22 cellular contexts compared by ENCODE assay signal in genomic region chr2:99865217-99865569, GRCh38.
A peak's percentile ranks its signal among the peaks of the same experiment; 100 is the strongest.
DNase-seq lines count a peak whose midpoint lies in the region; ATAC-seq and TF ChIP-seq lines count a peak whose summit lies in the region.
"Had no signal": no experiment of that assay in that cellular context is flagged by ENCODE, and none has a peak within 500 bp of the region (broad histone marks: within the 10 kb centered on the region; RNA-seq: fewer than 3 reads in every experiment).

No MANE protein-coding gene starts in this region.

- H3K27me3 ChIP-seq in left ventricle myocardium inferior (ENCODE audit: low read depth) (no peaks in the 10 kb centered on the region), gastrocnemius medialis (no peaks in the 10 kb centered on the region), PC-3 (ENCODE audit: low read length) (no peaks in the 10 kb centered on the region)
- H3K27me3 ChIP-seq: body of pancreas, ovary, tibial nerve had no signal

- H3K4me2 ChIP-seq in PC-3 (ENCODE audit: low read length) = no peak overlapping the region

- H3K4me1 ChIP-seq in left ventricle myocardium inferior = peaks cover 27% of the 10 kb centered on the region
- no peaks in the 10 kb centered on the region for H3K4me1 ChIP-seq in gastrocnemius medialis
- 0 out of 2 replicates have a peak, but pooled peaks cover 3% of the 10 kb centered on the region for H3K4me1 ChIP-seq in PC-3 (ENCODE audit: insufficient read depth, low read length)
- H3K4me1 ChIP-seq: body of pancreas had no signal

- POLR2A ChIA-PET in PC-3 (lab: Charles Lee; ENCODE audit: unreplicated experiment) = no interaction called here

- peaks cover 0 to 8% (median 4%) of the 10 kb centered on the region in 7 donors for H3K9me3 Mint-ChIP-seq in CD14-positive monocyte
- H3K9me3 Mint-ChIP-seq: activated CD8-positive, alpha-beta T cell treated with anti-CD3 and anti-CD28 coated beads for 36 hours; activated naive CD8-positive, alpha-beta T cell treated with anti-CD3 and anti-CD28 coated beads, Interleukin-2, amount 50 U/mL, for 24 hours; stimulated activated naive CD8-positive, alpha-beta T cell treated with anti-CD3 and anti-CD28 coated beads, Interleukin-15, amount 100 ng/mL, for 72 hours had no signal

- DNase-seq in CD14-positive monocyte (ENCODE audit: low spot score) (no peak), amniotic epithelial cell (ENCODE audit: low read depth) (peak; percentile 42), left ventricle myocardium inferior (no peak), gastrocnemius medialis (peak; percentile 2 to 18), putamen (ENCODE audit: low spot score) (no peak), globus pallidus (ENCODE audit: low spot score) (no peak), PC-3 (no peak)
- DNase-seq: activated CD4-positive, CD25-positive, alpha-beta regulatory T cell treated with anti-CD3 and anti-CD28 coated beads, Interleukin-2, amount 50 U/mL, for 72 hours; activated CD8-positive, alpha-beta T cell treated with anti-CD3 and anti-CD28 coated beads for 36 hours; activated gamma-delta T cell treated with Interleukin-2 at 50 U/mL for 16 hours; activated naive CD8-positive, alpha-beta T cell treated with anti-CD3 and anti-CD28 coated beads, Interleukin-2, amount 50 U/mL, for 24 hours; DMS53; effector CD8-positive, alpha-beta T cell; kidney; NCI-H146; NCI-H2171; NCI-H524; ovary; stimulated activated naive CD8-positive, alpha-beta T cell treated with anti-CD3 and anti-CD28 coated beads, Interleukin-15, amount 100 ng/mL, for 72 hours had no signal

- H4K20me1 ChIP-seq in PC-3 (ENCODE audit: low read length) = no peaks in the 10 kb centered on the region

- H3K36me3 Mint-ChIP-seq in CD14-positive monocyte = peaks cover 5 to 8% of the 10 kb centered on the region in 2 donors

- BruUV-seq in PC-3 (replicated peaks; lab: Mats Ljungman, UMichigan) = no TSS peak

- CTCF ChIA-PET in PC-3 (lab: Charles Lee) = no interaction called here

- peak overlapping the region; percentile 31 for H3K27ac ChIP-seq in left ventricle myocardium inferior (replicated peaks)
- H3K27ac ChIP-seq in gastrocnemius medialis = no peak overlapping the region
- no peak overlapping the region for H3K27ac ChIP-seq in PC-3 (ENCODE audit: low read length)
- H3K27ac ChIP-seq: body of pancreas, ovary, tibial nerve had no signal

- intact Hi-C loops in CD14-positive monocyte (cut with micrococcal nuclease) (no loop called here), left ventricle myocardium inferior (cut with micrococcal nuclease) (no loop called here), gastrocnemius medialis (cut with DNase I; ENCODE audit: low total_unique reads) (no loop called here), PC-3 (cut with micrococcal nuclease) (no loop called here)

- no peaks in the 10 kb centered on the region for H3F3A ChIP-seq in PC-3 (ENCODE audit: low read length, unreplicated experiment)

- H3K36me3 ChIP-seq in left ventricle myocardium inferior (no peaks in the 10 kb centered on the region), gastrocnemius medialis (no peaks in the 10 kb centered on the region), PC-3 (ENCODE audit: low read depth, low read length) (no peaks in the 10 kb centered on the region)
- H3K36me3 ChIP-seq: ovary, tibial nerve had no signal

- H3K4me3 ChIP-seq in left ventricle myocardium inferior (no peak overlapping the region), gastrocnemius medialis (no peak overlapping the region), PC-3 (ENCODE audit: low read length) (no peak overlapping the region)
- H3K4me3 ChIP-seq: body of pancreas, ovary, tibial nerve had no signal

- TF ChIP-seq POLR2A in gastrocnemius medialis (IDR thresholded peaks at IDR 0.05) = no peak

- H3K4me3 Mint-ChIP-seq in CD14-positive monocyte = peak overlapping the region; percentile 3 to 81
- H3K4me3 Mint-ChIP-seq: activated CD8-positive, alpha-beta T cell treated with anti-CD3 and anti-CD28 coated beads for 36 hours; activated naive CD8-positive, alpha-beta T cell treated with anti-CD3 and anti-CD28 coated beads, Interleukin-2, amount 50 U/mL, for 24 hours; stimulated activated naive CD8-positive, alpha-beta T cell treated with anti-CD3 and anti-CD28 coated beads, Interleukin-15, amount 100 ng/mL, for 72 hours had no signal

- no peaks in the 10 kb centered on the region for H3K9me2 ChIP-seq in PC-3 (replicated peaks; ENCODE audit: low read length)

- H3K9ac ChIP-seq in PC-3 (ENCODE audit: low read length) = no peak overlapping the region

- H3K9me3 ChIP-seq in left ventricle myocardium inferior (replicated peaks) = no peaks in the 10 kb centered on the region
- H3K9me3 ChIP-seq in gastrocnemius medialis = no peaks in the 10 kb centered on the region
- no peaks in the 10 kb centered on the region for H3K9me3 ChIP-seq in PC-3 (ENCODE audit: low read length)
- H3K9me3 ChIP-seq: body of pancreas, ovary, tibial nerve had no signal

- no peak overlapping the region for H2AFZ ChIP-seq in PC-3 (ENCODE audit: low read length)

- peaks cover 63% of the 10 kb centered on the region for H3K4me1 Mint-ChIP-seq in CD14-positive monocyte

- H3K27me3 Mint-ChIP-seq in CD14-positive monocyte (ENCODE audit: low read depth in 3 of 3) = peaks cover 0 to 3% (median 0%) of the 10 kb centered on the region in 3 donors
- H3K27me3 Mint-ChIP-seq: activated CD8-positive, alpha-beta T cell treated with anti-CD3 and anti-CD28 coated beads for 36 hours; activated naive CD8-positive, alpha-beta T cell treated with anti-CD3 and anti-CD28 coated beads, Interleukin-2, amount 50 U/mL, for 24 hours; stimulated activated naive CD8-positive, alpha-beta T cell treated with anti-CD3 and anti-CD28 coated beads, Interleukin-15, amount 100 ng/mL, for 72 hours had no signal

- no peaks in the 10 kb centered on the region for H3K79me2 ChIP-seq in PC-3 (ENCODE audit: low read length)

- ATAC-seq in gastrocnemius medialis = peak; percentile 33 to 60
- no peak for ATAC-seq in GM18870 (IDR thresholded peaks at IDR 0.05; ENCODE audit: unreplicated experiment)
- no peak for ATAC-seq in PC-3
- ATAC-seq: activated CD8-positive, alpha-beta T cell treated with anti-CD3 and anti-CD28 coated beads for 36 hours; activated naive CD8-positive, alpha-beta T cell treated with anti-CD3 and anti-CD28 coated beads, Interleukin-2, amount 50 U/mL, for 24 hours; stimulated activated naive CD8-positive, alpha-beta T cell treated with anti-CD3 and anti-CD28 coated beads, Interleukin-15, amount 100 ng/mL, for 72 hours had no signal

- peak overlapping the region in 3 of 7 donors; percentile 12 to 76 (median 70) for H3K27ac Mint-ChIP-seq in CD14-positive monocyte
- H3K27ac Mint-ChIP-seq: activated CD8-positive, alpha-beta T cell treated with anti-CD3 and anti-CD28 coated beads for 36 hours; activated naive CD8-positive, alpha-beta T cell treated with anti-CD3 and anti-CD28 coated beads, Interleukin-2, amount 50 U/mL, for 24 hours; stimulated activated naive CD8-positive, alpha-beta T cell treated with anti-CD3 and anti-CD28 coated beads, Interleukin-15, amount 100 ng/mL, for 72 hours had no signal

- in situ Hi-C loops in gastrocnemius medialis (cut with MboI; ENCODE audit: low sequenced_read_pairs in 4 of 4) = no loop called here

- TF ChIP-seq CTCF in CD14-positive monocyte (IDR thresholded peaks at IDR 0.05) (no peak), left ventricle myocardium inferior (IDR thresholded peaks at IDR 0.05; ENCODE audit: borderline replicate concordance) (no peak), gastrocnemius medialis (IDR thresholded peaks at IDR 0.05 in 4 of 5, conservative IDR thresholded peaks at IDR 0.05 in 1 of 5) (no peak), PC-3 (conservative IDR thresholded peaks at IDR 0.05; ENCODE audit: low read depth, low read length) (no peak)

Comparison
In these comparisons a context has a peak if more than half of its experiments do, and no peak if none do; other contexts are left out.
1. DNase-seq: peak in amniotic epithelial cell (single experiment) and gastrocnemius medialis (2 of 2); none in CD14-positive monocyte (single experiment), left ventricle myocardium inferior (single experiment), putamen (single experiment), globus pallidus (single experiment) and PC-3 (single experiment).
2. ATAC-seq: peak in gastrocnemius medialis (2 of 2); none in GM18870 (single experiment) and PC-3 (single experiment).